10 cellular contexts compared by ENCODE assay signal in genomic region chr1:90925928-90926869, GRCh38.
DNase-seq lines count a peak whose midpoint lies in the region; ATAC-seq and TF ChIP-seq lines count a peak whose summit lies in the region.
"Had no signal": no experiment of that assay in that cellular context is flagged by ENCODE, and none has a peak within 500 bp of the region (broad histone marks: within the 10 kb centered on the region; RNA-seq: fewer than 3 reads in every experiment).

No MANE protein-coding gene starts in this region.

- CTCF ChIA-PET in activated CD4-positive, alpha-beta T cell treated with anti-CD3 and anti-CD28 coated beads for 36 hours (lab: Charles Lee), result no interaction called here
- CTCF ChIA-PET in RWPE1 (lab: Yijun Ruan, JAX), result interaction anchor here (1.0 kb wide), 1 partner anchor 21 kb away, joined by 3 read pairs; no protein-coding TSS in a partner anchor

- no peak overlapping the region for H3K27ac ChIP-seq in RWPE1
- H3K27ac ChIP-seq: BLaER1 had no signal

- H3K4me3 ChIP-seq in fibroblast of pulmonary artery (replicated peaks; ENCODE audit: low read depth, low read length), result no peak overlapping the region
- H3K4me3 ChIP-seq: BLaER1 had no signal

- H3K4me3 Mint-ChIP-seq in activated CD4-positive, alpha-beta T cell treated with anti-CD3 and anti-CD28 coated beads for 36 hours, result no peak overlapping the region
- H3K4me3 Mint-ChIP-seq in activated CD4-positive, alpha-beta T cell treated with anti-CD3 and anti-CD28 coated beads, Interleukin-2, amount 10 ng/mL, durations not matched to agents 24 days and 14 days, result no peak overlapping the region
- H3K4me3 Mint-ChIP-seq in stimulated activated effector memory CD8-positive, alpha-beta T cell treated with anti-CD3 and anti-CD28 coated beads, Interleukin-12 subunit alpha, Interleukin-12 subunit beta, amount 100 ng/mL, for 72 hours, result no peak overlapping the region

- H3K4me1 Mint-ChIP-seq in activated CD4-positive, alpha-beta T cell treated with anti-CD3 and anti-CD28 coated beads for 36 hours, result peaks cover 65% of the 10 kb centered on the region
- H3K4me1 Mint-ChIP-seq in activated CD4-positive, alpha-beta T cell treated with anti-CD3 and anti-CD28 coated beads, Interleukin-2, amount 10 ng/mL, durations not matched to agents 24 days and 14 days, result peaks cover 27% of the 10 kb centered on the region
- H3K4me1 Mint-ChIP-seq in stimulated activated effector memory CD8-positive, alpha-beta T cell treated with anti-CD3 and anti-CD28 coated beads, Interleukin-12 subunit alpha, Interleukin-12 subunit beta, amount 100 ng/mL, for 72 hours, result peaks cover 56% of the 10 kb centered on the region

- peaks cover 30% of the 10 kb centered on the region for H3K36me3 Mint-ChIP-seq in activated CD4-positive, alpha-beta T cell treated with anti-CD3 and anti-CD28 coated beads for 36 hours (ENCODE audit: low read depth)
- H3K36me3 Mint-ChIP-seq in activated CD4-positive, alpha-beta T cell treated with anti-CD3 and anti-CD28 coated beads, Interleukin-2, amount 10 ng/mL, durations not matched to agents 24 days and 14 days (ENCODE audit: low read depth), result peaks cover 26% of the 10 kb centered on the region
- peaks cover 19% of the 10 kb centered on the region for H3K36me3 Mint-ChIP-seq in stimulated activated effector memory CD8-positive, alpha-beta T cell treated with anti-CD3 and anti-CD28 coated beads, Interleukin-12 subunit alpha, Interleukin-12 subunit beta, amount 100 ng/mL, for 72 hours

- no peaks in the 10 kb centered on the region for H3K27me3 Mint-ChIP-seq in activated CD4-positive, alpha-beta T cell treated with anti-CD3 and anti-CD28 coated beads for 36 hours
- no peaks in the 10 kb centered on the region for H3K27me3 Mint-ChIP-seq in activated CD4-positive, alpha-beta T cell treated with anti-CD3 and anti-CD28 coated beads, Interleukin-2, amount 10 ng/mL, durations not matched to agents 24 days and 14 days

- peaks cover 5% of the 10 kb centered on the region for H3K9me3 Mint-ChIP-seq in activated CD4-positive, alpha-beta T cell treated with anti-CD3 and anti-CD28 coated beads for 36 hours (ENCODE audit: low read depth)
- H3K9me3 Mint-ChIP-seq in activated CD4-positive, alpha-beta T cell treated with anti-CD3 and anti-CD28 coated beads, Interleukin-2, amount 10 ng/mL, durations not matched to agents 24 days and 14 days, result no peaks in the 10 kb centered on the region
- no peaks in the 10 kb centered on the region for H3K9me3 Mint-ChIP-seq in stimulated activated effector memory CD8-positive, alpha-beta T cell treated with anti-CD3 and anti-CD28 coated beads, Interleukin-12 subunit alpha, Interleukin-12 subunit beta, amount 100 ng/mL, for 72 hours

- H3K27ac Mint-ChIP-seq in activated CD4-positive, alpha-beta T cell treated with anti-CD3 and anti-CD28 coated beads for 36 hours, result no peak overlapping the region
- H3K27ac Mint-ChIP-seq in activated CD4-positive, alpha-beta T cell treated with anti-CD3 and anti-CD28 coated beads, Interleukin-2, amount 10 ng/mL, durations not matched to agents 24 days and 14 days, result no peak overlapping the region
- peak overlapping the region; percentile 35 for H3K27ac Mint-ChIP-seq in stimulated activated effector memory CD8-positive, alpha-beta T cell treated with anti-CD3 and anti-CD28 coated beads, Interleukin-12 subunit alpha, Interleukin-12 subunit beta, amount 100 ng/mL, for 72 hours

- POLR2A ChIA-PET in activated CD4-positive, alpha-beta T cell treated with anti-CD3 and anti-CD28 coated beads for 36 hours (lab: Charles Lee), result no interaction called here
- POLR2A ChIA-PET in RWPE1 (lab: Yijun Ruan, JAX; ENCODE audit: low non-redundant PET), result no interaction called here

- ATAC-seq in activated CD4-positive, alpha-beta T cell treated with anti-CD3 and anti-CD28 coated beads for 36 hours, result peak; percentile 61
- ATAC-seq in stimulated activated effector memory CD8-positive, alpha-beta T cell treated with anti-CD3 and anti-CD28 coated beads, Interleukin-12 subunit alpha, Interleukin-12 subunit beta, amount 100 ng/mL, for 72 hours, result peak; percentile 77

- intact Hi-C loops in activated CD4-positive, alpha-beta T cell treated with anti-CD3 and anti-CD28 coated beads for 36 hours (cut with DNase I, micrococcal nuclease), result no loop called here
- intact Hi-C loops in activated CD4-positive, alpha-beta T cell treated with anti-CD3 and anti-CD28 coated beads, Interleukin-2, amount 10 ng/mL, durations not matched to agents 24 days and 14 days (cut with micrococcal nuclease), result no loop called here

- DNase-seq in activated CD4-positive, alpha-beta T cell treated with anti-CD3 and anti-CD28 coated beads for 36 hours, result no peak
- no peak for DNase-seq in activated CD4-positive, alpha-beta T cell treated with anti-CD3 and anti-CD28 coated beads, Interleukin-2, amount 10 ng/mL, durations not matched to agents 24 days and 14 days
- DNase-seq in RWPE1 (ENCODE audit: low spot score) (peak; percentile 7), fibroblast of pulmonary artery (ENCODE audit: low read depth) (peak; percentile 70), NCI-H1436 (lab: John Stamatoyannopoulos, UW) (no peak), NCI-H1092 (lab: John Stamatoyannopoulos, UW) (no peak)
- DNase-seq in stimulated activated effector memory CD8-positive, alpha-beta T cell treated with anti-CD3 and anti-CD28 coated beads, Interleukin-12 subunit alpha, Interleukin-12 subunit beta, amount 100 ng/mL, for 72 hours (ENCODE audit: low spot score in 2 of 2), result no peak
- no peak for DNase-seq in stimulated activated CD8-positive, alpha-beta memory T cell treated with anti-CD3 and anti-CD28 coated beads, Interleukin-4, amount 100 ng/mL, for 48 hours
- DNase-seq: activated CD4-positive, alpha-beta T cell treated with anti-CD3 and anti-CD28 coated beads for 48 hours had no signal

- TF ChIP-seq CTCF in RWPE1 (conservative IDR thresholded peaks at IDR 0.05; ENCODE audit: low read depth) (no peak), fibroblast of pulmonary artery (IDR thresholded peaks at IDR 0.05; ENCODE audit: low read length, missing control alignments) (no peak)

Comparison
In these comparisons a context has a peak if more than half of its experiments do, and no peak if none do; other contexts are left out.
1. DNase-seq: peak in RWPE1 (single experiment) and fibroblast of pulmonary artery (single experiment); none in activated CD4-positive, alpha-beta T cell treated with anti-CD3 and anti-CD28 coated beads for 36 hours (single experiment), activated CD4-positive, alpha-beta T cell treated with anti-CD3 and anti-CD28 coated beads, Interleukin-2, amount 10 ng/mL, durations not matched to agents 24 days and 14 days (single experiment), stimulated activated effector memory CD8-positive, alpha-beta T cell treated with anti-CD3 and anti-CD28 coated beads, Interleukin-12 subunit alpha, Interleukin-12 subunit beta, amount 100 ng/mL, for 72 hours (0 of 2), NCI-H1436 (single experiment), NCI-H1092 (single experiment) and stimulated activated CD8-positive, alpha-beta memory T cell treated with anti-CD3 and anti-CD28 coated beads, Interleukin-4, amount 100 ng/mL, for 48 hours (single experiment).